Comparison of ENCODE assay signal across 1 cellular context in genomic region chr9:132942541-132943182, GRCh38.
TF ChIP-seq lines count a peak whose summit lies in the region.

No MANE protein-coding gene starts in this region.

TF ChIP-seq in HEK293, 187 proteins besides CTCF, POLR2A, EP300 and RAD21 (continued from another document):
- TF ChIP-seq KLF17 (tag by site-specific recombination; IDR thresholded peaks at IDR 0.05) (no peak), SCRT2 (tag by site-specific recombination; IDR thresholded peaks at IDR 0.05) (no peak), GFI1B (tag by site-specific recombination; IDR thresholded peaks at IDR 0.05) (no peak), ZEB2 (tag by site-specific recombination; IDR thresholded peaks at IDR 0.05) (0 out of 2 replicates have a peak, but pooled peaks have one; percentile 24), ZBTB48 (tag by site-specific recombination; IDR thresholded peaks at IDR 0.05) (0 out of 2 replicates have a peak, but pooled peaks have one; percentile 27), ZNF629 (tag by site-specific recombination; IDR thresholded peaks at IDR 0.05) (peak; percentile 55), ZNF692 (tag by site-specific recombination; IDR thresholded peaks at IDR 0.05) (no peak), ZBTB17 (tag by site-specific recombination; IDR thresholded peaks at IDR 0.05) (0 out of 2 replicates have a peak, but pooled peaks have one; percentile 12), ZNF76 (tag by site-specific recombination; IDR thresholded peaks at IDR 0.05; ENCODE audit: borderline replicate concordance, low read depth) (0 out of 2 replicates have a peak, but pooled peaks have one; percentile 17), ZNF394 (tag by site-specific recombination; IDR thresholded peaks at IDR 0.05; ENCODE audit: borderline replicate concordance) (no peak), BCL6B (tag by site-specific recombination; IDR thresholded peaks at IDR 0.05) (0 out of 2 replicates have a peak, but pooled peaks have one; percentile 40), ZNF354C (tag by site-specific recombination; IDR thresholded peaks at IDR 0.05; ENCODE audit: borderline replicate concordance, low read depth) (no peak)
